8 cellular contexts compared by ENCODE assay signal in the genomic region with DNA sequence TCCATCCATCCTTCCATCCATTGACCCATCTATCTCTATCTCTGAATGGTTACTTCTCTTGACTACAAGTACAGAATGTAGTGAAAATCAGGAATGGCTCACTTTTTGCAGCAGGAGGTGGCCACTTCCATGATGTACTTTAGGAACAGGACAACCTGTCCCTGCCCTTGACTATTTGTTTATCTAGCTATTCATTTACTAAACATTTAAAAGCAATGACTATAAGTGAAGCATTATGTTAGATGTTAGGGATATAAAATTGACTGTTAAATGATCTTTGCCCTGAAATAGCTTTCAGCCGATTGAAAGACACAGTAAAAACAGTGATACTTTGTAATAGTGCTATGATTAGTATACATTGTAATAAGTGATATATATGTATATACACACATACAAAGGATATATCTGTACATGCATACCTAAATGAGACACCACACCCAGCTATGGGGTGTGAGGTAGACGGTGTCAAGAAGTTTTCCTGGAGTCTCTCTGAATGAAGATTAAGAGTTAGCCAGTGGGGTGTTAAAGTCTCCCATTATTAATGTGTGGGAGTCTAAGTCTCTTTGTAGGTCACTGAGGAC.
"Had no signal": no experiment of that assay in that cellular context is flagged by ENCODE, and none has a peak within 500 bp of the region (broad histone marks: within the 10 kb centered on the region; RNA-seq: fewer than 3 reads in every experiment).

No MANE protein-coding gene starts in this region.

- H3K36me3 Mint-ChIP-seq: IgD-negative memory B cell had no signal

- FAIRE-seq: HTR-8/SVneo had no signal

- H3K4me2 ChIP-seq: KMS-11 had no signal

- H2AFZ ChIP-seq: GM23248 had no signal

- H3K4me1 Mint-ChIP-seq: IgD-negative memory B cell had no signal

- H3K4me3 ChIP-seq: GM23248 had no signal

- H3K9me3 Mint-ChIP-seq: IgD-negative memory B cell had no signal

- H3K27ac Mint-ChIP-seq: IgD-negative memory B cell had no signal

- H3K9ac ChIP-seq: GM23248, KMS-11 had no signal

- H3K27ac ChIP-seq: GM23248, KMS-11 had no signal

- DNase-seq: GM23248, GOT3, H7, HCEC 1CT, KBM-7 had no signal

- H3K4me3 Mint-ChIP-seq: IgD-negative memory B cell had no signal
